In genomic region chr16:53504665-53505064, GRCh38 we compare ENCODE assay signal across 8 cellular contexts. TPM values are rescaled to one million over a fixed set of nuclear protein-coding genes. Genes with fewer than 3 reads are reported as not detected.
DNase-seq lines count a peak whose midpoint lies in the region; ATAC-seq, FAIRE-seq and TF ChIP-seq lines count a peak whose summit lies in the region.

No MANE protein-coding gene starts in this region.

- no peaks in the 10 kb centered on the region for H3K9me3 ChIP-seq in endothelial cell of umbilical vein (replicated peaks; ENCODE audit: control insufficient read depth, insufficient read depth, low read length)
- no peaks in the 10 kb centered on the region for H3K9me3 ChIP-seq in trophoblast cell (ENCODE audit: insufficient read depth, low read depth, low read length)

- H3K18ac ChIP-seq in trophoblast cell (ENCODE audit: low read length), result no peak overlapping the region

- H3K9ac ChIP-seq in endothelial cell of umbilical vein (replicated peaks; ENCODE audit: extremely low read depth, insufficient read depth, low read length) (peak overlapping the region; percentile 57), trophoblast cell (ENCODE audit: low read length) (no peak overlapping the region)

- peaks cover 4% of the 10 kb centered on the region for H3K79me2 ChIP-seq in endothelial cell of umbilical vein (ENCODE audit: control insufficient read depth, insufficient read depth, low read length)
- peaks cover 9% of the 10 kb centered on the region for H3K79me2 ChIP-seq in trophoblast cell (ENCODE audit: control insufficient read depth, insufficient read depth, low read length, poor library complexity)

- no peaks in the 10 kb centered on the region for H3K9me3 Mint-ChIP-seq in Calu3 (ENCODE audit: low read depth, unreplicated experiment)

- POLR2A ChIA-PET in endothelial cell of umbilical vein (lab: Charles Lee), result interaction anchor here (1.1 to 1.4 kb wide), 2 partner anchors 10 to 14 kb away, joined by 3 to 5 read pairs; no protein-coding TSS in a partner anchor

- peak overlapping the region; percentile 75 for H3K27ac Mint-ChIP-seq in Calu3 (ENCODE audit: unreplicated experiment)

- DNase-seq in Calu3 (peak; percentile 18), T-helper 22 cell (ENCODE audit: low read depth) (peak; percentile 56), endothelial cell of umbilical vein (ENCODE audit: low read depth, low spot score) (peak; percentile 77), trophoblast cell (peak; percentile 77 to 83), NCI-H2107 (lab: John Stamatoyannopoulos, UW) (no peak), NCI-H2029 (lab: John Stamatoyannopoulos, UW) (no peak), NK-92 (lab: John Stamatoyannopoulos, UW; ENCODE audit: unreplicated experiment) (no peak)

- H4K12ac ChIP-seq in trophoblast cell (ENCODE audit: low read depth, low read length), result no peak overlapping the region

- intact Hi-C loops in Calu3 (cut with micrococcal nuclease; ENCODE audit: unreplicated experiment), result loop anchor here (5.0 kb wide), 1 partner anchor 452 kb away; the partner anchor contains the start of genes CHD9 and CHD9NB
- intact Hi-C loops in endothelial cell of umbilical vein (cut with micrococcal nuclease), result loop anchor here (5.0 to 10.0 kb wide), 3 partner anchors 182 to 450 kb away; partner anchors contain the start of genes CHD9, CHD9NB, FTO and RPGRIP1L

- H3K4me1 ChIP-seq in endothelial cell of umbilical vein (ENCODE audit: control insufficient read depth, extremely low read depth, insufficient read depth, low read length) (peaks cover 32% of the 10 kb centered on the region), trophoblast cell (ENCODE audit: control insufficient read depth in 1 of 2, insufficient read depth in 2 of 2, low read length in 2 of 2) (peaks cover 8 to 16% of the 10 kb centered on the region in 2 experiments)

- no peak overlapping the region for H3K23ac ChIP-seq in trophoblast cell (ENCODE audit: low read length)

- no peak overlapping the region for H2BK120ac ChIP-seq in trophoblast cell (ENCODE audit: insufficient read depth, low read length, poor library complexity)

- peak overlapping the region in 1 of 3 experiments; percentile 6 for H3K4me3 ChIP-seq in endothelial cell of umbilical vein (replicated peaks in 1 of 3; ENCODE audit: insufficient read depth in 1 of 3, low read depth in 1 of 3, low read length in 3 of 3)
- H3K4me3 ChIP-seq in trophoblast cell (ENCODE audit: low read depth, low read length), result no peak overlapping the region

- H4K91ac ChIP-seq in trophoblast cell (ENCODE audit: low read depth, low read length), result no peak overlapping the region

- peaks cover 33% of the 10 kb centered on the region for H3K4me1 Mint-ChIP-seq in Calu3 (ENCODE audit: low read depth, unreplicated experiment)

- no peaks in the 10 kb centered on the region for H3K9me1 ChIP-seq in endothelial cell of umbilical vein (replicated peaks; ENCODE audit: control insufficient read depth, extremely low read depth, insufficient read depth, low read length)

- dilution Hi-C loops in endothelial cell of umbilical vein (cut with MboI; ENCODE audit: extremely low pct_ligation_motif_present, low sequenced_read_pairs), result no loop called here

- no CpG with 5 or more reads among the region's 7 CpGs for WGBS in trophoblast cell (ENCODE audit: extremely low coverage, insufficient coverage, insufficient read length)

- H2AFZ ChIP-seq in endothelial cell of umbilical vein (ENCODE audit: low read depth, low read length) (peak overlapping the region; percentile 4), trophoblast cell (ENCODE audit: insufficient read depth, low read length, poor library complexity) (no peak overlapping the region)

- ATAC-seq in HG02642 (IDR thresholded peaks at IDR 0.05; ENCODE audit: poor library complexity, unreplicated experiment), result no peak

- no peaks in the 10 kb centered on the region for H3K27me3 ChIP-seq in endothelial cell of umbilical vein (ENCODE audit: control insufficient read depth in 2 of 2, insufficient read depth in 2 of 2, low read length in 2 of 2)
- H3K27me3 ChIP-seq in trophoblast cell (ENCODE audit: insufficient read depth, low read length), result no peaks in the 10 kb centered on the region

- no peak overlapping the region for H2BK12ac ChIP-seq in trophoblast cell (ENCODE audit: low read length)

- TF ChIP-seq CTCF in Calu3 (IDR thresholded peaks at IDR 0.05; ENCODE audit: unreplicated experiment) (no peak), endothelial cell of umbilical vein (IDR thresholded peaks at IDR 0.05; ENCODE audit: extremely low read depth in 1 of 2, insufficient read depth in 1 of 2, low read depth in 1 of 2, low read length in 2 of 2) (no peak)

- no peak for TF ChIP-seq POLR2A in endothelial cell of umbilical vein (IDR thresholded peaks at IDR 0.05; ENCODE audit: low read depth, low read length)

- H3K36me3 Mint-ChIP-seq in Calu3 (ENCODE audit: insufficient read depth, unreplicated experiment), result peaks cover 39% of the 10 kb centered on the region

- CTCF ChIA-PET in Calu3 (lab: Charles Lee) (interaction anchor here (0.7 to 1.5 kb wide), 3 partner anchors 39 to 407 kb away, joined by 3 read pairs; no protein-coding TSS in a partner anchor), endothelial cell of umbilical vein (lab: Charles Lee) (interaction anchor here (0.8 to 2.9 kb wide), 2 partner anchors 31 to 45 kb away, joined by 3 to 13 read pairs; no protein-coding TSS in a partner anchor)

- H3K4me3 Mint-ChIP-seq in Calu3 (ENCODE audit: low read depth, unreplicated experiment), result peak overlapping the region; percentile 89

- no peaks in the 10 kb centered on the region for H4K20me1 ChIP-seq in endothelial cell of umbilical vein (replicated peaks; ENCODE audit: control insufficient read depth, extremely low read depth, insufficient read depth, low read length)

- no peak overlapping the region for H3K14ac ChIP-seq in trophoblast cell (ENCODE audit: low read length)

- H3K27me3 Mint-ChIP-seq in Calu3 (ENCODE audit: unreplicated experiment), result no peaks in the 10 kb centered on the region

- no peak overlapping the region for H3K4ac ChIP-seq in trophoblast cell (ENCODE audit: low read depth, low read length)

- H2AK5ac ChIP-seq in trophoblast cell (ENCODE audit: low read length), result no peak overlapping the region

- H3K4me2 ChIP-seq in endothelial cell of umbilical vein (ENCODE audit: insufficient read depth, low read length) (peak overlapping the region; percentile 12), trophoblast cell (ENCODE audit: low read length) (no peak overlapping the region)

- no peaks in the 10 kb centered on the region for H3K36me3 ChIP-seq in endothelial cell of umbilical vein (ENCODE audit: control insufficient read depth in 2 of 2, extremely low read depth in 1 of 2, insufficient read depth in 2 of 2, low read length in 2 of 2)
- H3K36me3 ChIP-seq in trophoblast cell (ENCODE audit: control insufficient read depth in 1 of 2, insufficient read depth in 2 of 2, low read length in 2 of 2), result no peaks in the 10 kb centered on the region

- peak overlapping the region; percentile 18 for H4K8ac ChIP-seq in trophoblast cell (ENCODE audit: low read depth, low read length)

- H3K79me1 ChIP-seq in trophoblast cell (ENCODE audit: low read length), result peaks cover 23% of the 10 kb centered on the region

- H2BK5ac ChIP-seq in trophoblast cell (ENCODE audit: low read depth, low read length, poor library complexity), result no peak overlapping the region

- FAIRE-seq in endothelial cell of umbilical vein (lab: Jason Lieb, UNC), result peak; percentile 89

- H3K27ac ChIP-seq in endothelial cell of umbilical vein (ENCODE audit: insufficient read depth, low read depth, low read length), result peak overlapping the region; percentile 92
- no peak overlapping the region for H3K27ac ChIP-seq in trophoblast cell (ENCODE audit: low read depth, low read length)

- BruUV-seq in Calu3 (replicated peaks; lab: Mats Ljungman, UMichigan), result no TSS peak
- BruUV-seq in endothelial cell of umbilical vein (replicated peaks; lab: Mats Ljungman, UMichigan), result no TSS peak

TF ChIP-seq in endothelial cell of umbilical vein, 7 proteins besides CTCF, POLR2A, EP300 and RAD21:
- TF ChIP-seq GATA2 (IDR thresholded peaks at IDR 0.05; ENCODE audit: insufficient read depth, insufficient read length, low read depth, low read length) (no peak), JUN (IDR thresholded peaks at IDR 0.05; ENCODE audit: borderline replicate concordance, insufficient read depth, insufficient read length, low read depth) (peak; percentile 69), FOS (IDR thresholded peaks at IDR 0.05; ENCODE audit: borderline replicate concordance, insufficient read depth, low read length) (peak; percentile 55), MAX (IDR thresholded peaks at IDR 0.05; ENCODE audit: insufficient read depth, insufficient read length) (peak; percentile 55), MYC (IDR thresholded peaks at IDR 0.05; ENCODE audit: low read depth, low read length) (peak; percentile 49), EZH2 (IDR thresholded peaks at IDR 0.05; ENCODE audit: borderline replicate concordance, low read depth, low read length, severe bottlenecking) (no peak), POLR2AphosphoS5 (IDR thresholded peaks at IDR 0.05; ENCODE audit: insufficient read depth, low read depth, low read length) (no peak)
TF ChIP-seq in endothelial cell of umbilical vein: peak in this region for 4.

RNA-seq across cellular contexts. Expression of gene AKTIP, which starts 1.7 kb away (rescaled TPM):
- 46.4 and 59.4 TPM in 2 replicates for total RNA-seq in Calu3 (2022)
- 29.1 and 32.7 TPM in 2 replicates for total RNA-seq in endothelial cell of umbilical vein
- polyA plus RNA-seq in endothelial cell of umbilical vein, result 22.2 and 25.1 TPM in 2 replicates
- 28.2 TPM in 2 replicates for polyA plus RNA-seq in endothelial cell of umbilical vein (2011; cell fraction: cytosol; rRNA removed)
- 48.9 and 50.9 TPM in 2 replicates for polyA plus RNA-seq in endothelial cell of umbilical vein (2011; cell fraction: nucleus; rRNA removed)
- 32.0 and 40.1 TPM in 2 replicates for polyA plus RNA-seq in endothelial cell of umbilical vein (2012)
- 31.6 and 34.5 TPM in 2 replicates for polyA minus RNA-seq in endothelial cell of umbilical vein
- 10.1 TPM for polyA minus RNA-seq in endothelial cell of umbilical vein (2011; cell fraction: cytosol; rRNA and poly(A)+ RNA removed)
- polyA minus RNA-seq in endothelial cell of umbilical vein (2011; cell fraction: nucleus; rRNA and poly(A)+ RNA removed), result 16.4 and 22.7 TPM in 2 replicates
- polyA plus RNA-seq in trophoblast cell (2013), result 35.9 and 37.5 TPM in 2 replicates

Comparison
In these comparisons a context has a peak if more than half of its experiments do, and no peak if none do; other contexts are left out.
1. DNase-seq: peak in Calu3 (single experiment), T-helper 22 cell (single experiment), endothelial cell of umbilical vein (single experiment) and trophoblast cell (2 of 2); none in NCI-H2107 (single experiment), NCI-H2029 (single experiment) and NK-92 (single experiment).